In genomic region chr14:26709019-26709418, GRCh38 we compare ENCODE assay signal across 1 cellular context.
TF ChIP-seq lines count a peak whose summit lies in the region.

No MANE protein-coding gene starts in this region.

TF ChIP-seq in WTC11, 78 proteins besides CTCF, POLR2A, EP300 and RAD21 (continued from another document):
- no peak for TF ChIP-seq ATF6 (CRISPR knock-in tag; IDR thresholded peaks at IDR 0.05)
TF ChIP-seq in WTC11: peak in this region for 0.
